12 cellular contexts compared by ENCODE assay signal in the genomic region with DNA sequence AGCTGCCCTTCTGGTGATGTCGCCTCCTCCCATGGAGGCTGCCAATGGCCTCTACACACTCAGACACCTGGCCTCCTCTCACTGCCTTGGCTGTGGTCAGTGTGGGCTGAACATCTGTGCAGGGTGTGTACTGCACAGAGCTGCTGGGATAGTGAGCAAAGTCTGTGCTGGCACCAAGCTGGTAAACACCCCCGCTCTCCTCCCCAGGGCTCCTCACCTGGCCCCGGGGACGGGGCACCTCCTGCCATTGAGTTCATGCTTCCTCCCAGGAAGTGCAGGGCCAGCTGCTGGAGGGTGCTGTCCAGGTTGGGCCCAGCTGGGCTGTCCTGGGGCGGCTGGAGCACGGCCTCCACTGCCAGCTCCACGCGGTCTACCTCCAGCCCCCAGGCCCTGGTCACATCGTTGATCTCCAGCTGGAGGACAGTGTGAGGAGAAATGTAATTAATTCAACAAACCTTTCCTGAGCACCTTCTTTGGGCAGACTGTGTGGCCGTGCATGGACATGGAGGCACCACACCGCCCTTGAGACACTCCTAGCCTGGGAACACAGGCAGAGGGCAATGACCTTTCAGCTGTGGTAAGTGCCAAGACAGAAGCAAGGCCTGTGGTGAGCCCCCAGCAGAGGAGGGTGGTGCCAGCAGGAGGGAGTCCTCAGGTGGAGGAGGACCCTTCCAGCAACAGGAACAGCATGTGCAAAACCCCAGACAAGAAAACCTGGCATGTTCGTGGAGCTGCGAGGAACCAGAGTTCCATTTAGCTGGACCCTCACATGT. TPM values are rescaled to one million over a fixed set of nuclear protein-coding genes. Genes with fewer than 3 reads are reported as not detected.
A peak's percentile ranks its signal among the peaks of the same experiment; 100 is the strongest.
DNase-seq lines count a peak whose midpoint lies in the region; ATAC-seq and TF ChIP-seq lines count a peak whose summit lies in the region.
"Had no signal": no experiment of that assay in that cellular context is flagged by ENCODE, and none has a peak within 500 bp of the region (broad histone marks: within the 10 kb centered on the region; RNA-seq: fewer than 3 reads in every experiment).

No MANE protein-coding gene starts in this region.

- no peaks in the 10 kb centered on the region for H3K27me3 Mint-ChIP-seq in activated naive CD4-positive, alpha-beta T cell treated with anti-CD3 and anti-CD28 coated beads for 36 hours (ENCODE audit: low read depth)
- no peaks in the 10 kb centered on the region for H3K27me3 Mint-ChIP-seq in activated B cell treated with CpG ODN at 0.5 μM for 24 hours

- 72 to 76% methylated on average over 9 to 13 of the region's 13 CpGs for WGBS in tibial nerve, 2 donors

- POLR2A ChIA-PET in activated B cell treated with CpG ODN at 0.5 μM for 24 hours (lab: Charles Lee) = interaction anchor here (1.1 kb wide), 1 partner anchor 21 kb away, joined by 3 read pairs; no protein-coding TSS in a partner anchor

- no peak overlapping the region for H3K4me3 Mint-ChIP-seq in activated naive CD4-positive, alpha-beta T cell treated with anti-CD3 and anti-CD28 coated beads for 36 hours
- H3K4me3 Mint-ChIP-seq in activated B cell treated with CpG ODN at 0.5 μM for 24 hours = no peak overlapping the region

- no peak for ATAC-seq in activated naive CD4-positive, alpha-beta T cell treated with anti-CD3 and anti-CD28 coated beads, Interleukin-2, amount 50 U/mL, for 72 hours
- ATAC-seq in activated B cell treated with CpG ODN at 0.5 μM for 24 hours (ENCODE audit: low read depth) = peak; percentile 17
- ATAC-seq in HG02884 (IDR thresholded peaks at IDR 0.05; ENCODE audit: unreplicated experiment) = no peak
- ATAC-seq in GM18520 (IDR thresholded peaks at IDR 0.05; ENCODE audit: unreplicated experiment) = no peak
- ATAC-seq in HG03175 (IDR thresholded peaks at IDR 0.05; ENCODE audit: unreplicated experiment) = no peak
- ATAC-seq: sciatic nerve had no signal

- DNase-seq in activated naive CD4-positive, alpha-beta T cell treated with anti-CD3 and anti-CD28 coated beads for 36 hours = no peak
- DNase-seq in activated naive CD4-positive, alpha-beta T cell treated with anti-CD3 and anti-CD28 coated beads, Interleukin-2, amount 50 U/mL, for 72 hours (ENCODE audit: low spot score in 2 of 2) = no peak
- DNase-seq in activated B cell treated with CpG ODN at 0.5 μM for 24 hours = no peak
- DNase-seq in iris pigment epithelial cell (ENCODE audit: low read depth) = peak; percentile 65
- no peak for DNase-seq in tibial nerve (ENCODE audit: low spot score in 2 of 2)
- DNase-seq: NK-92 treated with Interleukin-12 subunit alpha and Interleukin-12 subunit beta, amount 100 ng/mL, for 24 hours; WERI-Rb-1 had no signal

- no peak for TF ChIP-seq EP300 in tibial nerve (IDR thresholded peaks at IDR 0.05)

- TF ChIP-seq POLR2A in tibial nerve (IDR thresholded peaks at IDR 0.05) = no peak

- H3K36me3 ChIP-seq in tibial nerve = peaks cover 0 to 48% (median 0%) of the 10 kb centered on the region in 3 donors
- H3K36me3 ChIP-seq: adrenal gland, WERI-Rb-1 had no signal

- peaks cover 6% of the 10 kb centered on the region for H3K36me3 Mint-ChIP-seq in activated naive CD4-positive, alpha-beta T cell treated with anti-CD3 and anti-CD28 coated beads for 36 hours (ENCODE audit: low read depth)
- H3K36me3 Mint-ChIP-seq in activated naive CD4-positive, alpha-beta T cell treated with anti-CD3 and anti-CD28 coated beads, Interleukin-2, amount 50 U/mL, for 72 hours = no peaks in the 10 kb centered on the region
- peaks cover 5% of the 10 kb centered on the region for H3K36me3 Mint-ChIP-seq in activated B cell treated with CpG ODN at 0.5 μM for 24 hours (ENCODE audit: low read depth)

- CTCF ChIA-PET in activated naive CD4-positive, alpha-beta T cell treated with anti-CD3 and anti-CD28 coated beads for 36 hours (lab: Charles Lee) = interaction anchor here (1.2 kb wide), 1 partner anchor 12 kb away, joined by 3 read pairs; no protein-coding TSS in a partner anchor
- CTCF ChIA-PET in activated B cell treated with CpG ODN at 0.5 μM for 24 hours (lab: Charles Lee) = interaction anchor here (1.0 to 1.7 kb wide), 2 partner anchors 9 to 12 kb away, joined by 3 to 6 read pairs; partner anchors contain the start of gene PML

- H3K9me3 Mint-ChIP-seq in activated naive CD4-positive, alpha-beta T cell treated with anti-CD3 and anti-CD28 coated beads for 36 hours = no peaks in the 10 kb centered on the region
- no peaks in the 10 kb centered on the region for H3K9me3 Mint-ChIP-seq in activated naive CD4-positive, alpha-beta T cell treated with anti-CD3 and anti-CD28 coated beads, Interleukin-2, amount 50 U/mL, for 72 hours
- no peaks in the 10 kb centered on the region for H3K9me3 Mint-ChIP-seq in activated B cell treated with CpG ODN at 0.5 μM for 24 hours

- no peaks in the 10 kb centered on the region for H3K27me3 ChIP-seq in tibial nerve
- H3K27me3 ChIP-seq: adrenal gland had no signal

- intact Hi-C loops in activated naive CD4-positive, alpha-beta T cell treated with anti-CD3 and anti-CD28 coated beads for 36 hours (cut with micrococcal nuclease) = no loop called here
- intact Hi-C loops in activated B cell treated with CpG ODN at 0.5 μM for 24 hours (cut with micrococcal nuclease) = no loop called here

- peaks cover 6 to 100% (median 61%) of the 10 kb centered on the region in 4 donors for H3K4me1 ChIP-seq in tibial nerve

- H3K27ac ChIP-seq in tibial nerve = peak overlapping the region in 3 of 4 donors; percentile 81 to 92 (median 92)
- H3K27ac ChIP-seq: WERI-Rb-1 had no signal

- H3K4me3 ChIP-seq in tibial nerve = no peak overlapping the region
- H3K4me3 ChIP-seq: adrenal gland had no signal

- peaks cover 51% of the 10 kb centered on the region for H3K4me1 Mint-ChIP-seq in activated naive CD4-positive, alpha-beta T cell treated with anti-CD3 and anti-CD28 coated beads for 36 hours (ENCODE audit: low read depth)
- H3K4me1 Mint-ChIP-seq in activated B cell treated with CpG ODN at 0.5 μM for 24 hours = peaks cover 78% of the 10 kb centered on the region

- peak overlapping the region; percentile 39 for H3K27ac Mint-ChIP-seq in activated naive CD4-positive, alpha-beta T cell treated with anti-CD3 and anti-CD28 coated beads for 36 hours
- peak overlapping the region in 1 of 2 donors; percentile 42 for H3K27ac Mint-ChIP-seq in activated naive CD4-positive, alpha-beta T cell treated with anti-CD3 and anti-CD28 coated beads, Interleukin-2, amount 50 U/mL, for 72 hours
- H3K27ac Mint-ChIP-seq in activated B cell treated with CpG ODN at 0.5 μM for 24 hours = peak overlapping the region; percentile 76

- TF ChIP-seq CTCF in activated B cell treated with CpG ODN at 0.5 μM for 24 hours (IDR thresholded peaks at IDR 0.05) (no peak), tibial nerve (IDR thresholded peaks at IDR 0.05) (no peak)

- H3K9me3 ChIP-seq in tibial nerve = no peaks in the 10 kb centered on the region
- H3K9me3 ChIP-seq: adrenal gland had no signal

RNA-seq across cellular contexts. Expression of gene STOML1, which starts 6.8 kb away (rescaled TPM):
- total RNA-seq in activated naive CD4-positive, alpha-beta T cell treated with anti-CD3 and anti-CD28 coated beads for 36 hours = 1 to 10 TPM; 8.7 to 9.5 TPM
- total RNA-seq in activated naive CD4-positive, alpha-beta T cell treated with anti-CD3 and anti-CD28 coated beads, Interleukin-2, amount 50 U/mL, for 72 hours = 1 to 10 TPM; 5.9 to 7.2 TPM
- total RNA-seq in activated B cell treated with CpG ODN at 0.5 μM for 24 hours (8.9 and 10.6 TPM in 2 replicates), tibial nerve (10 to 100 TPM; 16.6 to 29.1 (median 21.5) TPM)

RNA-seq across cellular contexts. Expression of gene PML, which starts 9.2 kb away (rescaled TPM):
- 10 to 100 TPM; 69.6 to 70.2 TPM for total RNA-seq in activated naive CD4-positive, alpha-beta T cell treated with anti-CD3 and anti-CD28 coated beads for 36 hours
- total RNA-seq in activated naive CD4-positive, alpha-beta T cell treated with anti-CD3 and anti-CD28 coated beads, Interleukin-2, amount 50 U/mL, for 72 hours = 10 to 100 TPM; 76.3 to 91.7 TPM
- total RNA-seq in activated B cell treated with CpG ODN at 0.5 μM for 24 hours = 58.1 and 62.4 TPM in 2 replicates
- total RNA-seq in tibial nerve = 100 to 1,000 TPM in 2 of 4 donors, 10 to 100 TPM in 2; 69.3 to 159 (median 89.4) TPM

RNA-seq across cellular contexts. Expression of gene LOXL1, which starts 59.0 kb away (rescaled TPM):
- under 1 TPM; 0.25 to 0.55 TPM for total RNA-seq in activated naive CD4-positive, alpha-beta T cell treated with anti-CD3 and anti-CD28 coated beads for 36 hours
- total RNA-seq in activated naive CD4-positive, alpha-beta T cell treated with anti-CD3 and anti-CD28 coated beads, Interleukin-2, amount 50 U/mL, for 72 hours = under 1 TPM; 0.27 to 0.78 TPM
- total RNA-seq in activated B cell treated with CpG ODN at 0.5 μM for 24 hours (0.61 and 1.1 TPM in 2 replicates), tibial nerve (10 to 100 TPM; 21.6 to 29.1 (median 24.4) TPM)

Comparison
In these comparisons a context has a peak if more than half of its experiments do, and no peak if none do; other contexts are left out.
1. RNA of gene LOXL1, which starts 59.0 kb away (total RNA-seq): 21.6 to 29.1 TPM in tibial nerve; 0.61 to 1.1 TPM in activated B cell treated with CpG ODN at 0.5 μM for 24 hours, 0.27 to 0.78 TPM in activated naive CD4-positive, alpha-beta T cell treated with anti-CD3 and anti-CD28 coated beads, Interleukin-2, amount 50 U/mL, for 72 hours and 0.25 to 0.55 TPM in activated naive CD4-positive, alpha-beta T cell treated with anti-CD3 and anti-CD28 coated beads for 36 hours; every median in the first group is over 10 times any median in the second.